Comparison of ENCODE assay signal across 16 cellular contexts in genomic region chr3:123287962-123288302, GRCh38.
DNase-seq lines count a peak whose midpoint lies in the region; TF ChIP-seq lines count a peak whose summit lies in the region.
"Had no signal": no experiment of that assay in that cellular context is flagged by ENCODE, and none has a peak within 500 bp of the region (broad histone marks: within the 10 kb centered on the region; RNA-seq: fewer than 3 reads in every experiment).

No MANE protein-coding gene starts in this region.

- peak overlapping the region in 8 of 11 experiments; percentile 19 to 72 (median 51); a peak in 12 of 22 replicates for H3K4me2 ChIP-seq in BLaER1 treated with 17β-estradiol and CSF1 and Interleukin-3, amounts not matched to agents 10 nM and 100 nM
- H3K4me2 ChIP-seq: PC-9 had no signal

- H3K4me1 ChIP-seq in BLaER1 treated with 17β-estradiol and CSF1 and Interleukin-3, amounts not matched to agents 10 nM and 100 nM: peaks cover 0 to 45% (median 21%) of the 10 kb centered on the region in 10 experiments; a peak in 14 of 20 replicates
- H3K4me1 ChIP-seq: SJSA1 had no signal

- H3K36me3 ChIP-seq in BLaER1 treated with 17β-estradiol and CSF1 and Interleukin-3, amounts not matched to agents 10 nM and 100 nM: no peaks in the 10 kb centered on the region
- H3K36me3 ChIP-seq in WERI-Rb-1: no peaks in the 10 kb centered on the region
- H3K36me3 ChIP-seq: SJSA1 had no signal

- H3K27me3 Mint-ChIP-seq in glutamatergic neuron (ENCODE audit: unreplicated experiment): peaks cover 9% of the 10 kb centered on the region

- DNase-seq in NCI-H82 (lab: John Stamatoyannopoulos, UW) (peak; percentile 35), NCI-H82 treated with DMSO at 0.1 percent for 48 hours (lab: John Stamatoyannopoulos, UW; ENCODE audit: unreplicated experiment) (no peak), NCI-H2107 (lab: John Stamatoyannopoulos, UW) (peak; percentile 17), glutamatergic neuron (peak; percentile 44), WERI-Rb-1 (no peak), GOT3 (lab: John Stamatoyannopoulos, UW) (no peak)
- DNase-seq in effector CD4-positive, alpha-beta T cell: no peak
- DNase-seq: Calu3, NCI-H510A treated with DMSO at 0.1 percent for 48 hours, NCI-H774, PC-9 had no signal

- no peak overlapping the region for H3K27ac ChIP-seq in BLaER1 treated with 17β-estradiol and CSF1 and Interleukin-3, amounts not matched to agents 10 nM and 100 nM
- H3K27ac ChIP-seq in WERI-Rb-1: no peak overlapping the region
- H3K27ac ChIP-seq: PC-9, RWPE1, SJSA1 had no signal

- H3K4me1 Mint-ChIP-seq in glutamatergic neuron (ENCODE audit: low read depth, unreplicated experiment): peaks cover 19% of the 10 kb centered on the region

- no peak overlapping the region for H3K4me3 Mint-ChIP-seq in glutamatergic neuron (ENCODE audit: unreplicated experiment)
- H3K4me3 Mint-ChIP-seq: CD8-positive, alpha-beta T cell; H9 had no signal

- H3K27ac Mint-ChIP-seq in glutamatergic neuron (ENCODE audit: unreplicated experiment): no peak overlapping the region
- H3K27ac Mint-ChIP-seq: CD8-positive, alpha-beta T cell had no signal

- no peak overlapping the region for H3K4me3 ChIP-seq in BLaER1 treated with 17β-estradiol and CSF1 and Interleukin-3, amounts not matched to agents 10 nM and 100 nM
- H3K4me3 ChIP-seq in WERI-Rb-1 (ENCODE audit: low read depth, low read length): no peak overlapping the region
- H3K4me3 ChIP-seq: PC-9, SJSA1 had no signal

- H3K36me3 Mint-ChIP-seq in glutamatergic neuron (ENCODE audit: unreplicated experiment): peaks cover 6% of the 10 kb centered on the region
- H3K36me3 Mint-ChIP-seq: CD8-positive, alpha-beta T cell had no signal

- H3K9me3 Mint-ChIP-seq in glutamatergic neuron (ENCODE audit: unreplicated experiment): peaks cover 2% of the 10 kb centered on the region
- H3K9me3 Mint-ChIP-seq: CD8-positive, alpha-beta T cell; H9 had no signal

- no peak overlapping the region for H3K9ac ChIP-seq in BLaER1 treated with 17β-estradiol and CSF1 and Interleukin-3, amounts not matched to agents 10 nM and 100 nM

- H3K9me3 ChIP-seq in BLaER1 treated with 17β-estradiol and CSF1 and Interleukin-3, amounts not matched to agents 10 nM and 100 nM (replicated peaks in 1 of 11): no peaks in the 10 kb centered on the region
- no peaks in the 10 kb centered on the region for H3K9me3 ChIP-seq in WERI-Rb-1 (ENCODE audit: severe bottlenecking)
- H3K9me3 ChIP-seq: SJSA1 had no signal

- TF ChIP-seq CTCF in glutamatergic neuron (IDR thresholded peaks at IDR 0.05; ENCODE audit: partially characterized antibody, unreplicated experiment) (no peak), WERI-Rb-1 (IDR thresholded peaks at IDR 0.05; ENCODE audit: low read depth, low read length) (no peak)

- H4K20me1 ChIP-seq in BLaER1 treated with 17β-estradiol and CSF1 and Interleukin-3, amounts not matched to agents 10 nM and 100 nM: peaks cover 0 to 41% (median 5%) of the 10 kb centered on the region in 11 experiments; a peak in 9 of 22 replicates

- no peaks in the 10 kb centered on the region for H3K27me3 ChIP-seq in BLaER1 treated with 17β-estradiol and CSF1 and Interleukin-3, amounts not matched to agents 10 nM and 100 nM
- H3K27me3 ChIP-seq in WERI-Rb-1 (ENCODE audit: insufficient read depth, low read depth, severe bottlenecking): no peaks in the 10 kb centered on the region
- H3K27me3 ChIP-seq: SJSA1 had no signal

Comparison
In these comparisons a context has a peak if more than half of its experiments do, and no peak if none do; other contexts are left out.
1. DNase-seq: peak in NCI-H82 (single experiment), NCI-H2107 (single experiment) and glutamatergic neuron (single experiment); none in NCI-H82 treated with DMSO at 0.1 percent for 48 hours (single experiment), WERI-Rb-1 (single experiment), GOT3 (single experiment) and effector CD4-positive, alpha-beta T cell (single experiment).